1 cellular context compared by ENCODE assay signal in genomic region chr1:201946224-201946908, GRCh38.
TF ChIP-seq lines count a peak whose summit lies in the region.

Gene LMOD1 (minus strand): TSS chr1:201946548. CDS start chr1:201946340, 208 bp downstream.

TF ChIP-seq in K562, 482 proteins besides CTCF, POLR2A, EP300 and RAD21 (continues in another document):
- TF ChIP-seq TFAP4 (CRISPR knock-in tag; IDR thresholded peaks at IDR 0.05; ENCODE audit: borderline replicate concordance) (peak; percentile 55; the same call in 1 of the 2 replicates), MTA3 (IDR thresholded peaks at IDR 0.05; ENCODE audit: borderline replicate concordance) (peak; percentile 33; the same call in 1 of the 2 replicates), L3MBTL2 (IDR thresholded peaks at IDR 0.05) (peak; percentile 86), RB1 (IDR thresholded peaks at IDR 0.05; ENCODE audit: low read depth) (no peak), ZNF232 (CRISPR knock-in tag; IDR thresholded peaks at IDR 0.05) (no peak), SMARCA5 (IDR thresholded peaks at IDR 0.05) (no peak), ZNF561 (CRISPR knock-in tag; conservative IDR thresholded peaks at IDR 0.05) (no peak), CAMTA2 (CRISPR knock-in tag; conservative IDR thresholded peaks at IDR 0.05) (no peak), ZNF695 (CRISPR knock-in tag; IDR thresholded peaks at IDR 0.05) (no peak), LEF1 (IDR thresholded peaks at IDR 0.05) (no peak), ZNF134 (CRISPR knock-in tag; conservative IDR thresholded peaks at IDR 0.05) (no peak), NEUROD1 (IDR thresholded peaks at IDR 0.05; ENCODE audit: borderline replicate concordance, low read depth, low read length, partially characterized antibody) (no peak), ZNF764 (CRISPR knock-in tag; IDR thresholded peaks at IDR 0.05; ENCODE audit: low read depth) (no peak), ZBTB17 (CRISPR knock-in tag; IDR thresholded peaks at IDR 0.05) (no peak), ZBTB26 (CRISPR knock-in tag; IDR thresholded peaks at IDR 0.05) (no peak), MAX (CRISPR knock-in tag; IDR thresholded peaks at IDR 0.05) (peak; percentile 34; the same call in 1 of the 2 replicates), RBFOX2 (IDR thresholded peaks at IDR 0.05; ENCODE audit: low read depth, low read length) (peak; percentile 66), HES1 (IDR thresholded peaks at IDR 0.05; ENCODE audit: low read depth) (no peak), FOS (IDR thresholded peaks at IDR 0.05; ENCODE audit: extremely low read depth, insufficient read length) (peak; percentile 48), HCFC1 (IDR thresholded peaks at IDR 0.05; ENCODE audit: low read depth, low read length) (0 out of 2 replicates have a peak, but pooled peaks have one; percentile 2), ZNF212 (CRISPR knock-in tag; IDR thresholded peaks at IDR 0.05) (no peak), CC2D1A (IDR thresholded peaks at IDR 0.05) (no peak), NFIX (CRISPR knock-in tag; IDR thresholded peaks at IDR 0.05; ENCODE audit: low read depth) (no peak), MITF (IDR thresholded peaks at IDR 0.05) (no peak), PKNOX1 (IDR thresholded peaks at IDR 0.05) (peak; percentile 85), POLR2B (IDR thresholded peaks at IDR 0.05; ENCODE audit: low read depth, partially characterized antibody) (no peak), MTA2 (IDR thresholded peaks at IDR 0.05; ENCODE audit: low read depth) (no peak), SNRNP70 (optimal IDR thresholded peaks at IDR 0.05; ENCODE audit: low read depth, low read length) (no peak), BRD4 (IDR thresholded peaks at IDR 0.05) (no peak), MIER1 (IDR thresholded peaks at IDR 0.05; ENCODE audit: low read depth) (no peak), PHTF2 (CRISPR knock-in tag; IDR thresholded peaks at IDR 0.05) (no peak), MBD2 (IDR thresholded peaks at IDR 0.05; ENCODE audit: borderline replicate concordance, low read depth) (peak; percentile 52; the same call in 1 of the 2 replicates), ZNF224 (CRISPR knock-in tag; IDR thresholded peaks at IDR 0.05) (no peak), E4F1 (CRISPR knock-in tag; IDR thresholded peaks at IDR 0.05; ENCODE audit: borderline replicate concordance) (no peak), ZNF143 (CRISPR knock-in tag; IDR thresholded peaks at IDR 0.05) (no peak), CBX3 (IDR thresholded peaks at IDR 0.05; ENCODE audit: borderline replicate concordance in 1 of 2, low read length in 2 of 2) (no peak)
- TF ChIP-seq, protein P1, sequence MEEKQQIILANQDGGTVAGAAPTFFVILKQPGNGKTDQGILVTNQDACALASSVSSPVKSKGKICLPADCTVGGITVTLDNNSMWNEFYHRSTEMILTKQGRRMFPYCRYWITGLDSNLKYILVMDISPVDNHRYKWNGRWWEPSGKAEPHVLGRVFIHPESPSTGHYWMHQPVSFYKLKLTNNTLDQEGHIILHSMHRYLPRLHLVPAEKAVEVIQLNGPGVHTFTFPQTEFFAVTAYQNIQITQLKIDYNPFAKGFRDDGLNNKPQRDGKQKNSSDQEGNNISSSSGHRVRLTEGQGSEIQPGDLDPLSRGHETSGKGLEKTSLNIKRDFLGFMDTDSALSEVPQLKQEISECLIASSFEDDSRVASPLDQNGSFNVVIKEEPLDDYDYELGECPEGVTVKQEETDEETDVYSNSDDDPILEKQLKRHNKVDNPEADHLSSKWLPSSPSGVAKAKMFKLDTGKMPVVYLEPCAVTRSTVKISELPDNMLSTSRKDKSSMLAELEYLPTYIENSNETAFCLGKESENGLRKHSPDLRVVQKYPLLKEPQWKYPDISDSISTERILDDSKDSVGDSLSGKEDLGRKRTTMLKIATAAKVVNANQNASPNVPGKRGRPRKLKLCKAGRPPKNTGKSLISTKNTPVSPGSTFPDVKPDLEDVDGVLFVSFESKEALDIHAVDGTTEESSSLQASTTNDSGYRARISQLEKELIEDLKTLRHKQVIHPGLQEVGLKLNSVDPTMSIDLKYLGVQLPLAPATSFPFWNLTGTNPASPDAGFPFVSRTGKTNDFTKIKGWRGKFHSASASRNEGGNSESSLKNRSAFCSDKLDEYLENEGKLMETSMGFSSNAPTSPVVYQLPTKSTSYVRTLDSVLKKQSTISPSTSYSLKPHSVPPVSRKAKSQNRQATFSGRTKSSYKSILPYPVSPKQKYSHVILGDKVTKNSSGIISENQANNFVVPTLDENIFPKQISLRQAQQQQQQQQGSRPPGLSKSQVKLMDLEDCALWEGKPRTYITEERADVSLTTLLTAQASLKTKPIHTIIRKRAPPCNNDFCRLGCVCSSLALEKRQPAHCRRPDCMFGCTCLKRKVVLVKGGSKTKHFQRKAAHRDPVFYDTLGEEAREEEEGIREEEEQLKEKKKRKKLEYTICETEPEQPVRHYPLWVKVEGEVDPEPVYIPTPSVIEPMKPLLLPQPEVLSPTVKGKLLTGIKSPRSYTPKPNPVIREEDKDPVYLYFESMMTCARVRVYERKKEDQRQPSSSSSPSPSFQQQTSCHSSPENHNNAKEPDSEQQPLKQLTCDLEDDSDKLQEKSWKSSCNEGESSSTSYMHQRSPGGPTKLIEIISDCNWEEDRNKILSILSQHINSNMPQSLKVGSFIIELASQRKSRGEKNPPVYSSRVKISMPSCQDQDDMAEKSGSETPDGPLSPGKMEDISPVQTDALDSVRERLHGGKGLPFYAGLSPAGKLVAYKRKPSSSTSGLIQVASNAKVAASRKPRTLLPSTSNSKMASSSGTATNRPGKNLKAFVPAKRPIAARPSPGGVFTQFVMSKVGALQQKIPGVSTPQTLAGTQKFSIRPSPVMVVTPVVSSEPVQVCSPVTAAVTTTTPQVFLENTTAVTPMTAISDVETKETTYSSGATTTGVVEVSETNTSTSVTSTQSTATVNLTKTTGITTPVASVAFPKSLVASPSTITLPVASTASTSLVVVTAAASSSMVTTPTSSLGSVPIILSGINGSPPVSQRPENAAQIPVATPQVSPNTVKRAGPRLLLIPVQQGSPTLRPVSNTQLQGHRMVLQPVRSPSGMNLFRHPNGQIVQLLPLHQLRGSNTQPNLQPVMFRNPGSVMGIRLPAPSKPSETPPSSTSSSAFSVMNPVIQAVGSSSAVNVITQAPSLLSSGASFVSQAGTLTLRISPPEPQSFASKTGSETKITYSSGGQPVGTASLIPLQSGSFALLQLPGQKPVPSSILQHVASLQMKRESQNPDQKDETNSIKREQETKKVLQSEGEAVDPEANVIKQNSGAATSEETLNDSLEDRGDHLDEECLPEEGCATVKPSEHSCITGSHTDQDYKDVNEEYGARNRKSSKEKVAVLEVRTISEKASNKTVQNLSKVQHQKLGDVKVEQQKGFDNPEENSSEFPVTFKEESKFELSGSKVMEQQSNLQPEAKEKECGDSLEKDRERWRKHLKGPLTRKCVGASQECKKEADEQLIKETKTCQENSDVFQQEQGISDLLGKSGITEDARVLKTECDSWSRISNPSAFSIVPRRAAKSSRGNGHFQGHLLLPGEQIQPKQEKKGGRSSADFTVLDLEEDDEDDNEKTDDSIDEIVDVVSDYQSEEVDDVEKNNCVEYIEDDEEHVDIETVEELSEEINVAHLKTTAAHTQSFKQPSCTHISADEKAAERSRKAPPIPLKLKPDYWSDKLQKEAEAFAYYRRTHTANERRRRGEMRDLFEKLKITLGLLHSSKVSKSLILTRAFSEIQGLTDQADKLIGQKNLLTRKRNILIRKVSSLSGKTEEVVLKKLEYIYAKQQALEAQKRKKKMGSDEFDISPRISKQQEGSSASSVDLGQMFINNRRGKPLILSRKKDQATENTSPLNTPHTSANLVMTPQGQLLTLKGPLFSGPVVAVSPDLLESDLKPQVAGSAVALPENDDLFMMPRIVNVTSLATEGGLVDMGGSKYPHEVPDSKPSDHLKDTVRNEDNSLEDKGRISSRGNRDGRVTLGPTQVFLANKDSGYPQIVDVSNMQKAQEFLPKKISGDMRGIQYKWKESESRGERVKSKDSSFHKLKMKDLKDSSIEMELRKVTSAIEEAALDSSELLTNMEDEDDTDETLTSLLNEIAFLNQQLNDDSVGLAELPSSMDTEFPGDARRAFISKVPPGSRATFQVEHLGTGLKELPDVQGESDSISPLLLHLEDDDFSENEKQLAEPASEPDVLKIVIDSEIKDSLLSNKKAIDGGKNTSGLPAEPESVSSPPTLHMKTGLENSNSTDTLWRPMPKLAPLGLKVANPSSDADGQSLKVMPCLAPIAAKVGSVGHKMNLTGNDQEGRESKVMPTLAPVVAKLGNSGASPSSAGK (IDR thresholded peaks at IDR 0.05) = peak; percentile 74
- TF ChIP-seq, protein P2, sequence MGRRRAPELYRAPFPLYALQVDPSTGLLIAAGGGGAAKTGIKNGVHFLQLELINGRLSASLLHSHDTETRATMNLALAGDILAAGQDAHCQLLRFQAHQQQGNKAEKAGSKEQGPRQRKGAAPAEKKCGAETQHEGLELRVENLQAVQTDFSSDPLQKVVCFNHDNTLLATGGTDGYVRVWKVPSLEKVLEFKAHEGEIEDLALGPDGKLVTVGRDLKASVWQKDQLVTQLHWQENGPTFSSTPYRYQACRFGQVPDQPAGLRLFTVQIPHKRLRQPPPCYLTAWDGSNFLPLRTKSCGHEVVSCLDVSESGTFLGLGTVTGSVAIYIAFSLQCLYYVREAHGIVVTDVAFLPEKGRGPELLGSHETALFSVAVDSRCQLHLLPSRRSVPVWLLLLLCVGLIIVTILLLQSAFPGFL (CRISPR knock-in tag; IDR thresholded peaks at IDR 0.05) = peak; percentile 39; the same call in 1 of the 2 replicates
- TF ChIP-seq, protein P3, sequence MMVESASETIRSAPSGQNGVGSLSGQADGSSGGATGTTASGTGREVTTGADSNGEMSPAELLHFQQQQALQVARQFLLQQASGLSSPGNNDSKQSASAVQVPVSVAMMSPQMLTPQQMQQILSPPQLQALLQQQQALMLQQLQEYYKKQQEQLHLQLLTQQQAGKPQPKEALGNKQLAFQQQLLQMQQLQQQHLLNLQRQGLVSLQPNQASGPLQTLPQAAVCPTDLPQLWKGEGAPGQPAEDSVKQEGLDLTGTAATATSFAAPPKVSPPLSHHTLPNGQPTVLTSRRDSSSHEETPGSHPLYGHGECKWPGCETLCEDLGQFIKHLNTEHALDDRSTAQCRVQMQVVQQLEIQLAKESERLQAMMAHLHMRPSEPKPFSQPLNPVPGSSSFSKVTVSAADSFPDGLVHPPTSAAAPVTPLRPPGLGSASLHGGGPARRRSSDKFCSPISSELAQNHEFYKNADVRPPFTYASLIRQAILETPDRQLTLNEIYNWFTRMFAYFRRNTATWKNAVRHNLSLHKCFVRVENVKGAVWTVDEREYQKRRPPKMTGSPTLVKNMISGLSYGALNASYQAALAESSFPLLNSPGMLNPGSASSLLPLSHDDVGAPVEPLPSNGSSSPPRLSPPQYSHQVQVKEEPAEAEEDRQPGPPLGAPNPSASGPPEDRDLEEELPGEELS (CRISPR knock-in tag; IDR thresholded peaks at IDR 0.05; ENCODE audit: borderline replicate concordance) = 0 out of 2 replicates have a peak, but pooled peaks have one; percentile 49
